ENCODE assay signal across 28 cellular contexts in the genomic region with DNA sequence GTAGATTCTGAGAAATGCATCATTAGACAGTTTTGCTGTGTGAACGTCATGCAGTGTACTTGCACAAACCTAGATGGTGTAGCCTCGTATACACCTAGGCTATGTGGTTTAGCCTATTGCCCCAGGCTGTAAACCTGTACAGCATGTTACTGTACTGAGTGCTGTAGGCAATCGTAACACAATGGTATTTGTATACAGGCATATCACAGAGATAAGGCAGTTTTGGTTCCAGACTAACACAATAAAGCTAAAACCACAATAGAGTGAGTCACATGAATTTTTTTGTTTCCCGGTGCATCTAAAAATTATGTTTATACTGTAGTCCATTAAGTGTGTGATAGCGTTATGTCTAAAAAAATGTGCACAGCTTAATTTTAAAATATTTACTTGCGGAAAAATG. TPM values are rescaled to one million over a fixed set of nuclear protein-coding genes. Genes with fewer than 3 reads are reported as not detected.
DNase-seq lines count a peak whose midpoint lies in the region; ATAC-seq and TF ChIP-seq lines count a peak whose summit lies in the region.
"Had no signal": no experiment of that assay in that cellular context is flagged by ENCODE, and none has a peak within 500 bp of the region (broad histone marks: within the 10 kb centered on the region; RNA-seq: fewer than 3 reads in every experiment).

No MANE protein-coding gene starts in this region.

- CTCF ChIA-PET in PC-3 (lab: Charles Lee): no interaction called here

- H3K9me3 Mint-ChIP-seq in stimulated activated naive B cell treated with anti-CD40 and anti-IgM and Interleukin-4, amounts not matched to agents 10 μg/mL and 1 μg/mL and 100 μg/mL, for 72 hours: no peaks in the 10 kb centered on the region
- H3K9me3 Mint-ChIP-seq: activated CD4-positive, alpha-beta memory T cell treated with anti-CD3 and anti-CD28 coated beads, Interleukin-2, amount 10 ng/mL, durations not matched to agents 7 days and 5 days had no signal

- H3K27ac Mint-ChIP-seq in stimulated activated naive B cell treated with anti-CD40 and anti-IgM and Interleukin-4, amounts not matched to agents 10 μg/mL and 1 μg/mL and 100 μg/mL, for 72 hours: peak overlapping the region; percentile 48
- H3K27ac Mint-ChIP-seq: activated CD4-positive, alpha-beta memory T cell treated with anti-CD3 and anti-CD28 coated beads, Interleukin-2, amount 10 ng/mL, durations not matched to agents 7 days and 5 days had no signal

- no peak overlapping the region for H3K4me3 Mint-ChIP-seq in stimulated activated naive B cell treated with anti-CD40 and anti-IgM and Interleukin-4, amounts not matched to agents 10 μg/mL and 1 μg/mL and 100 μg/mL, for 72 hours
- H3K4me3 Mint-ChIP-seq: activated CD4-positive, alpha-beta memory T cell treated with anti-CD3 and anti-CD28 coated beads, Interleukin-2, amount 10 ng/mL, durations not matched to agents 7 days and 5 days had no signal

- POLR2A ChIA-PET in PC-3 (lab: Charles Lee; ENCODE audit: unreplicated experiment): no interaction called here

- no peaks in the 10 kb centered on the region for H3K79me2 ChIP-seq in PC-3 (ENCODE audit: low read length)
- H3K79me2 ChIP-seq in MM.1S (ENCODE audit: low read length): peaks cover 9% of the 10 kb centered on the region

- H3F3A ChIP-seq in PC-3 (ENCODE audit: low read length, unreplicated experiment) (peaks cover 3% of the 10 kb centered on the region), MM.1S (ENCODE audit: insufficient read depth, low read length) (peaks cover 19% of the 10 kb centered on the region)

- H3K9me3 ChIP-seq in PC-3 (ENCODE audit: low read length) (no peaks in the 10 kb centered on the region), MM.1S (replicated peaks; ENCODE audit: insufficient read depth, low read length) (no peaks in the 10 kb centered on the region)
- H3K9me3 ChIP-seq: colonic mucosa, left ventricle myocardium inferior, tibial nerve had no signal

- H3K36me3 ChIP-seq in PC-3 (ENCODE audit: low read depth, low read length) (no peaks in the 10 kb centered on the region), MM.1S (replicated peaks; ENCODE audit: insufficient read depth, low read length) (no peaks in the 10 kb centered on the region)
- H3K36me3 ChIP-seq: colonic mucosa had no signal

- no peaks in the 10 kb centered on the region for H4K20me1 ChIP-seq in PC-3 (ENCODE audit: low read length)
- no peaks in the 10 kb centered on the region for H4K20me1 ChIP-seq in MM.1S (ENCODE audit: insufficient read depth, low read length)

- H2AFZ ChIP-seq in PC-3 (ENCODE audit: low read length): no peak overlapping the region
- H2AFZ ChIP-seq in MM.1S (ENCODE audit: low read length): no peak overlapping the region

- TF ChIP-seq CTCF in PC-3 (conservative IDR thresholded peaks at IDR 0.05; ENCODE audit: low read depth, low read length) (no peak), fibroblast of pulmonary artery (IDR thresholded peaks at IDR 0.05; ENCODE audit: low read length, missing control alignments) (no peak), MM.1S (IDR thresholded peaks at IDR 0.05; ENCODE audit: low read length) (no peak)

- peaks cover 54 to 57% of the 10 kb centered on the region in 2 donors for H3K36me3 Mint-ChIP-seq in stimulated activated naive B cell treated with anti-CD40 and anti-IgM and Interleukin-4, amounts not matched to agents 10 μg/mL and 1 μg/mL and 100 μg/mL, for 72 hours

- H3K4me2 ChIP-seq in PC-3 (ENCODE audit: low read length) (no peak overlapping the region), MM.1S (ENCODE audit: low read depth, low read length) (no peak overlapping the region)

- intact Hi-C loops in PC-3 (cut with micrococcal nuclease): no loop called here

- H3K4me3 ChIP-seq in PC-3 (ENCODE audit: low read length) (no peak overlapping the region), fibroblast of pulmonary artery (replicated peaks; ENCODE audit: low read depth, low read length) (no peak overlapping the region), MM.1S (ENCODE audit: low read length) (no peak overlapping the region)
- H3K4me3 ChIP-seq: colonic mucosa, K562, left ventricle myocardium inferior, tibial nerve had no signal

- no peak for ATAC-seq in PC-3
- no peak for ATAC-seq in stimulated activated naive B cell treated with anti-CD40 and anti-IgM and Interleukin-4, amounts not matched to agents 10 μg/mL and 1 μg/mL and 100 μg/mL, for 72 hours (replicated peaks)
- ATAC-seq: K562, sciatic nerve had no signal

- BruUV-seq in PC-3 (replicated peaks; lab: Mats Ljungman, UMichigan): no TSS peak

- H3K27me3 Mint-ChIP-seq in stimulated activated naive B cell treated with anti-CD40 and anti-IgM and Interleukin-4, amounts not matched to agents 10 μg/mL and 1 μg/mL and 100 μg/mL, for 72 hours: no peaks in the 10 kb centered on the region
- H3K27me3 Mint-ChIP-seq: activated CD4-positive, alpha-beta memory T cell treated with anti-CD3 and anti-CD28 coated beads, Interleukin-2, amount 10 ng/mL, durations not matched to agents 7 days and 5 days had no signal

- H3K9ac ChIP-seq in PC-3 (ENCODE audit: low read length): no peak overlapping the region
- H3K9ac ChIP-seq in MM.1S (ENCODE audit: low read length): no peak overlapping the region

- peak; percentile 33 for DNase-seq in ELR (ENCODE audit: low read depth)
- DNase-seq in PC-3: peak; percentile 24
- DNase-seq in fibroblast of pulmonary artery (ENCODE audit: low read depth): peak; percentile 64
- DNase-seq in stimulated activated naive B cell treated with anti-CD40 and anti-IgM and Interleukin-4, amounts not matched to agents 10 μg/mL and 1 μg/mL and 100 μg/mL, for 72 hours: no peak
- DNase-seq in NCI-H2029 treated with DMSO at 0.1 percent for 48 hours (lab: John Stamatoyannopoulos, UW): no peak
- no peak for DNase-seq in MM.1S
- no peak for DNase-seq in NCI-H2196 treated with DMSO at 0.1 percent for 48 hours (lab: John Stamatoyannopoulos, UW; ENCODE audit: unreplicated experiment)
- DNase-seq: activated CD4-positive, alpha-beta memory T cell treated with anti-CD3 and anti-CD28 coated beads, Interleukin-2, amount 10 ng/mL, durations not matched to agents 7 days and 5 days; activated CD4-positive, alpha-beta T cell treated with anti-CD3 and anti-CD28 coated beads for 1 hour; activated CD8-positive, alpha-beta memory T cell treated with anti-CD3 and anti-CD28 coated beads, Interleukin-2, amount 50 U/mL, for 4 hours; activated naive CD4-positive, alpha-beta T cell treated with anti-CD3 and anti-CD28 coated beads, Interleukin-2, amount 50 U/mL, for 16 hours; anterior cingulate cortex; Calu3; colonic mucosa; DMS79 treated with DMSO at 0.1 percent for 48 hours; effector CD8-positive, alpha-beta T cell; glutamatergic neuron; H7; left ventricle myocardium inferior; mesendoderm; NCI-H2029; NCI-H2227 treated with DMSO at 0.1 percent for 48 hours; Right ventricle myocardium superior; stimulated activated CD8-positive, alpha-beta memory T cell treated with anti-CD3 and anti-CD28 coated beads, Interleukin-4, amount 100 ng/mL, for 48 hours had no signal

- H3K4me1 ChIP-seq in PC-3 (ENCODE audit: insufficient read depth, low read length) (peaks cover 9% of the 10 kb centered on the region), MM.1S (ENCODE audit: low read length) (peaks cover 18% of the 10 kb centered on the region)
- H3K4me1 ChIP-seq: colonic mucosa had no signal

- H3K27ac ChIP-seq in PC-3 (ENCODE audit: low read length) (no peak overlapping the region), MM.1S (ENCODE audit: low read length) (no peak overlapping the region)
- H3K27ac ChIP-seq: C4-2B, colonic mucosa, left ventricle myocardium inferior, tibial nerve had no signal

- H3K9me2 ChIP-seq in PC-3 (replicated peaks; ENCODE audit: low read length) (no peaks in the 10 kb centered on the region), MM.1S (replicated peaks; ENCODE audit: insufficient read depth, low read length) (no peaks in the 10 kb centered on the region)

- H3K4me1 Mint-ChIP-seq in stimulated activated naive B cell treated with anti-CD40 and anti-IgM and Interleukin-4, amounts not matched to agents 10 μg/mL and 1 μg/mL and 100 μg/mL, for 72 hours: peaks cover 26 to 56% of the 10 kb centered on the region in 2 donors

- H3K27me3 ChIP-seq in PC-3 (ENCODE audit: low read length) (no peaks in the 10 kb centered on the region), MM.1S (replicated peaks; ENCODE audit: insufficient read depth, low read length) (no peaks in the 10 kb centered on the region)
- H3K27me3 ChIP-seq: colonic mucosa, tibial nerve had no signal

RNA-seq across cellular contexts. Expression of a gene that starts 6.9 kb away (rescaled TPM):
- total RNA-seq in PC-3 (2014; rRNA removed): 25.3 and 26.8 TPM in 2 replicates

RNA-seq across cellular contexts. Expression of a gene that starts 43.3 kb away (rescaled TPM):
- total RNA-seq in PC-3 (2014; rRNA removed): 2.1 and 7.1 TPM in 2 replicates

RNA-seq across cellular contexts. Expression of a gene that starts 51.7 kb away (rescaled TPM):
- total RNA-seq in PC-3 (2014; rRNA removed): 13.2 and 18.4 TPM in 2 replicates

Comparison
In these comparisons a context has a peak if more than half of its experiments do, and no peak if none do; other contexts are left out.
1. DNase-seq: peak in ELR (single experiment), PC-3 (single experiment) and fibroblast of pulmonary artery (single experiment); none in stimulated activated naive B cell treated with anti-CD40 and anti-IgM and Interleukin-4, amounts not matched to agents 10 μg/mL and 1 μg/mL and 100 μg/mL, for 72 hours (single experiment), NCI-H2029 treated with DMSO at 0.1 percent for 48 hours (single experiment), MM.1S (single experiment) and NCI-H2196 treated with DMSO at 0.1 percent for 48 hours (single experiment).